ENCODE assay signal across 8 cellular contexts in the genomic region with DNA sequence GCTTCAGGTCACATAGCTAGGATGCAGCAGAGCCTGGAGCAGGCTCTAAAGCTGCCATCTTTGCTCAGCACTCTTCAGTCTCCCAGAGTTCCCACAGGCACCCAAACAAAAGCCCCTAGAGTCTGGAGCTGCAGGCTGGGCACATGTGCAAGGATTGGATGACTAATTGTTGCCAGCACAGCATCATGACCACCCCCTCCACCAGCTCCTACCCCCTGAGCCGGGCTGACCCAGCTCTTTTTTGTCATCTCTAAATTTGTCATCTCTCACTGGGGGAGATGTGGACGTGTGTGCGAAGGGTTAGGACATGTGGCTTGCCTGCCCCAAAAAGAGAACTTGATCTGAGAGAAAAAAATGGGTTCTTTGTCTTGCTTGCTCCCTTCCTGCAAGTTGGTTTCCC. TPM values are rescaled to one million over a fixed set of nuclear protein-coding genes. Genes with fewer than 3 reads are reported as not detected.
A peak's percentile ranks its signal among the peaks of the same experiment; 100 is the strongest.
DNase-seq lines count a peak whose midpoint lies in the region; ATAC-seq, FAIRE-seq and TF ChIP-seq lines count a peak whose summit lies in the region.

No MANE protein-coding gene starts in this region.

- no peak for TF ChIP-seq POLR2A in GM12878 (IDR thresholded peaks at IDR 0.05; ENCODE audit: low read depth, low read length)

- no peak overlapping the region; the same call in 1 of the 2 replicates for H2AFZ ChIP-seq in GM12878 (ENCODE audit: control insufficient read depth, low read depth, low read length)

- no peaks in the 10 kb centered on the region; the same call in 1 of the 2 replicates for H3K4me1 ChIP-seq in GM12878 (ENCODE audit: control insufficient read depth, insufficient read depth, low read length)

- no peak for TF ChIP-seq CTCF in GM12878 (IDR thresholded peaks at IDR 0.05 in 2 of 3, conservative IDR thresholded peaks at IDR 0.05 in 1 of 3; ENCODE audit: control insufficient read depth in 2 of 3, extremely low read depth in 1 of 3, insufficient read depth in 1 of 3, low read depth in 3 of 3, low read length in 3 of 3)
- TF ChIP-seq CTCF in mesothelial cell of epicardium (IDR thresholded peaks at IDR 0.05; ENCODE audit: unreplicated experiment) = no peak
- TF ChIP-seq CTCF in type B pancreatic cell (conservative IDR thresholded peaks at IDR 0.05) = no peak

- intact Hi-C loops in GM12878 (cut with micrococcal nuclease; ENCODE audit: unreplicated experiment) = no loop called here

- H3K27me3 Mint-ChIP-seq in mesothelial cell of epicardium (ENCODE audit: low read depth) (peaks cover 5% of the 10 kb centered on the region), type B pancreatic cell (peaks cover 18% of the 10 kb centered on the region)

- H3K27ac ChIP-seq in GM12878 (ENCODE audit: control insufficient read depth, insufficient read depth) = no peak overlapping the region

- H3K27ac Mint-ChIP-seq in mesothelial cell of epicardium (peak overlapping the region; percentile 98), type B pancreatic cell (peak overlapping the region; percentile 57)

- SMC1A ChIA-PET in GM12878 (lab: Charles Lee; ENCODE audit: uncharacterized antibody, unreplicated experiment) = interaction anchor here (0.6 to 1.4 kb wide), 4 partner anchors 20 to 109 kb away, joined by 3 to 4 read pairs (median 3); no protein-coding TSS in a partner anchor

- in situ Hi-C loops in GM12878 (cut with MboI) = no loop called here

- RAD21 ChIA-PET in GM12878 (lab: Charles Lee; ENCODE audit: unreplicated experiment) = interaction anchor here (0.9 to 1.3 kb wide), 2 partner anchors 22 to 31 kb away, joined by 3 to 4 read pairs; no protein-coding TSS in a partner anchor

- H3K4me3 ChIP-seq in GM12878 = no peak overlapping the region

- H3K4me3 Mint-ChIP-seq in mesothelial cell of epicardium (no peak overlapping the region), type B pancreatic cell (no peak overlapping the region)

- no peak for TF ChIP-seq RAD21 in GM12878 (IDR thresholded peaks at IDR 0.05; ENCODE audit: insufficient read depth, low read depth, low read length)

- H3K9me3 Mint-ChIP-seq in mesothelial cell of epicardium (no peaks in the 10 kb centered on the region), type B pancreatic cell (no peaks in the 10 kb centered on the region)

- H3K27me3 ChIP-seq in GM12878 (replicated peaks in 1 of 2; ENCODE audit: control insufficient read depth in 2 of 2, insufficient read depth in 2 of 2, low read length in 1 of 2) = peaks cover 0 to 1% of the 10 kb centered on the region in 2 experiments; a peak in 3 of 4 replicates

- CTCF ChIA-PET in GM12878 (lab: Yijun Ruan, JAX) = interaction anchor here (1.1 to 1.3 kb wide), 2 partner anchors 11 to 13 kb away, joined by 3 read pairs; no protein-coding TSS in a partner anchor

- no peak for TF ChIP-seq EP300 in GM12878 (IDR thresholded peaks at IDR 0.05; ENCODE audit: borderline replicate concordance in 1 of 2, control insufficient read depth in 1 of 2, low read depth in 2 of 2, low read length in 2 of 2)

- H3K36me3 Mint-ChIP-seq in mesothelial cell of epicardium = no peaks in the 10 kb centered on the region
- H3K36me3 Mint-ChIP-seq in type B pancreatic cell = no peaks in the 10 kb centered on the region

- no peaks in the 10 kb centered on the region for H3K36me3 ChIP-seq in GM12878 (ENCODE audit: control insufficient read depth in 2 of 2, insufficient read depth in 2 of 2, low read length in 1 of 2)

- peak; percentile 53 for ATAC-seq in GM12878
- ATAC-seq in HG03095 (IDR thresholded peaks at IDR 0.05; ENCODE audit: unreplicated experiment) = no peak
- ATAC-seq in GM21381 (IDR thresholded peaks at IDR 0.05; ENCODE audit: unreplicated experiment) = no peak
- no peak for ATAC-seq in GM19463 (IDR thresholded peaks at IDR 0.05; ENCODE audit: unreplicated experiment)

- H3K4me1 Mint-ChIP-seq in mesothelial cell of epicardium (peaks cover 24% of the 10 kb centered on the region), type B pancreatic cell (ENCODE audit: unreplicated experiment) (peaks cover 18% of the 10 kb centered on the region)

- no peaks in the 10 kb centered on the region for H3K79me2 ChIP-seq in GM12878 (ENCODE audit: control insufficient read depth, insufficient read depth, low read length)

- 14% methylated on average over 3 of the region's 3 CpGs for WGBS in GM12878 (ENCODE audit: insufficient coverage, insufficient replicate concordance, low lambda C conversion rate, missing lambda C conversion rate)

- FAIRE-seq in GM12878 (lab: Jason Lieb, UNC) = no peak

- H3K4me2 ChIP-seq in GM12878 (ENCODE audit: control insufficient read depth, insufficient read depth) = no peak overlapping the region

- H4K20me1 ChIP-seq in GM12878 (ENCODE audit: control insufficient read depth, insufficient read depth) = no peaks in the 10 kb centered on the region

- DNase-seq in activated T-cell treated with anti-CD3 and anti-CD28 coated beads for 48 hours (ENCODE audit: low read depth) (peak; percentile 35), activated T-cell treated with anti-CD3 and anti-CD28 coated beads for 4 hours (no peak), GM12878 (ENCODE audit: low read depth, low spot score) (no peak), mesothelial cell of epicardium (ENCODE audit: low spot score in 2 of 2, unreplicated experiment in 2 of 2) (no peak), type B pancreatic cell (ENCODE audit: extremely low spot score, unreplicated experiment) (no peak)

- BruUV-seq in GM12878 (replicated peaks; lab: Mats Ljungman, UMichigan) = no TSS peak

- POLR2A ChIA-PET in GM12878 (lab: Charles Lee) = interaction anchor here (0.6 kb wide), 1 partner anchor 278 kb away, joined by 5 read pairs; no protein-coding TSS in a partner anchor

- H3K9ac ChIP-seq in GM12878 (ENCODE audit: control insufficient read depth, insufficient read depth, low read length) = no peak overlapping the region

- H3K9me3 ChIP-seq in GM12878 (replicated peaks; ENCODE audit: control insufficient read depth, insufficient read depth, low read length) = no peaks in the 10 kb centered on the region

RNA-seq across cellular contexts. Expression of gene MMP19, which starts 4.3 kb away (rescaled TPM):
- total RNA-seq in GM12878 (2013; cell fraction: nucleolus; rRNA removed) = not detected in 2 replicates
- total RNA-seq in GM12878 (2014; rRNA removed) (not detected in 2 replicates), GM12878 (2014; rRNA removed; fragmentation: Illumina TruSeq; extraction: Trizol) (not detected in 2 replicates), GM12878 (2021) (not detected in 2 replicates), mesothelial cell of epicardium (3.1 to 3.3 TPM (median 3.3 TPM) in 3 replicates), type B pancreatic cell (ENCODE audit: low replicate concordance) (0.38 and 0.48 TPM in 2 replicates)
- not detected for polyA plus RNA-seq in GM12878 (2011; ENCODE audit: low read depth)
- polyA plus RNA-seq in GM12878 (2011; rRNA removed) (not detected in 2 replicates), GM12878 (2014; fragmentation: Illumina TruSeq; extraction: Trizol) (not detected in 2 replicates), GM12878 (2014; fragmentation: Nextera tagmentation; extraction: Ambion mirVana) (under 1 TPM; 0.03 to 0.04 TPM), GM12878 (2014; rRNA removed) (0.04 TPM in 1 of 2 replicates, not detected in the other), GM12878 (2016; fragmentation: Nextera tagmentation; extraction: Ambion mirVana) (not detected)
- 0.03 TPM in 1 of 2 replicates, not detected in the other for polyA plus RNA-seq in GM12878 (2011; cell fraction: cytosol; rRNA removed)
- polyA plus RNA-seq in GM12878 (2011; cell fraction: nucleus; rRNA removed) = 0.06 TPM in 1 of 2 replicates, not detected in the other
- 0.09 and 0.15 TPM in 2 replicates for polyA plus RNA-seq in GM12878 (2012)
- not detected in 2 replicates for polyA minus RNA-seq in GM12878 (2011; rRNA and poly(A)+ RNA removed)
- polyA minus RNA-seq in GM12878 (2011; cell fraction: cytosol; rRNA and poly(A)+ RNA removed) = not detected in 2 replicates
- not detected in 2 replicates for polyA minus RNA-seq in GM12878 (2011; cell fraction: nucleus; rRNA and poly(A)+ RNA removed)

RNA-seq across cellular contexts. Expression of gene DNAJC14, which starts 17.6 kb away (rescaled TPM):
- 37.3 and 47.3 TPM in 2 replicates for total RNA-seq in GM12878 (2013; cell fraction: nucleolus; rRNA removed)
- total RNA-seq in GM12878 (2014; rRNA removed) (36.5 and 40.4 TPM in 2 replicates), GM12878 (2014; rRNA removed; fragmentation: Illumina TruSeq; extraction: Trizol) (33.9 and 35.4 TPM in 2 replicates), GM12878 (2021) (30.9 and 31.2 TPM in 2 replicates), mesothelial cell of epicardium (37.8 to 38.5 TPM (median 38.3 TPM) in 3 replicates), type B pancreatic cell (ENCODE audit: low replicate concordance) (30.0 and 34.6 TPM in 2 replicates)
- polyA plus RNA-seq in GM12878 (2011; ENCODE audit: low read depth) = 13.8 TPM
- polyA plus RNA-seq in GM12878 (2011; rRNA removed) (19.6 and 22.1 TPM in 2 replicates), GM12878 (2014; fragmentation: Illumina TruSeq; extraction: Trizol) (32.0 and 37.3 TPM in 2 replicates), GM12878 (2014; fragmentation: Nextera tagmentation; extraction: Ambion mirVana) (1 to 10 TPM; 5.7 to 8.7 TPM), GM12878 (2014; rRNA removed) (19.0 and 21.9 TPM in 2 replicates), GM12878 (2016; fragmentation: Nextera tagmentation; extraction: Ambion mirVana) (10 to 100 TPM; 21.4 to 22.3 TPM)
- polyA plus RNA-seq in GM12878 (2011; cell fraction: cytosol; rRNA removed) = 19.6 and 31.7 TPM in 2 replicates
- 9.0 and 15.2 TPM in 2 replicates for polyA plus RNA-seq in GM12878 (2011; cell fraction: nucleus; rRNA removed)
- polyA plus RNA-seq in GM12878 (2012) = 19.0 and 21.5 TPM in 2 replicates
- 17.7 and 18.5 TPM in 2 replicates for polyA minus RNA-seq in GM12878 (2011; rRNA and poly(A)+ RNA removed)
- 11.5 and 17.0 TPM in 2 replicates for polyA minus RNA-seq in GM12878 (2011; cell fraction: cytosol; rRNA and poly(A)+ RNA removed)
- polyA minus RNA-seq in GM12878 (2011; cell fraction: nucleus; rRNA and poly(A)+ RNA removed) = 7.7 and 12.7 TPM in 2 replicates

RNA-seq across cellular contexts. Expression of gene ORMDL2, which starts 29.2 kb away (rescaled TPM):
- total RNA-seq in GM12878 (2013; cell fraction: nucleolus; rRNA removed) = 16.9 and 18.8 TPM in 2 replicates
- total RNA-seq in GM12878 (2014; rRNA removed) (26.0 and 33.5 TPM in 2 replicates), GM12878 (2014; rRNA removed; fragmentation: Illumina TruSeq; extraction: Trizol) (24.2 and 29.1 TPM in 2 replicates), GM12878 (2021) (33.7 and 37.6 TPM in 2 replicates), mesothelial cell of epicardium (24.8 to 28.3 TPM (median 26.3 TPM) in 3 replicates), type B pancreatic cell (ENCODE audit: low replicate concordance) (50.9 and 76.1 TPM in 2 replicates)
- 53.0 TPM for polyA plus RNA-seq in GM12878 (2011; ENCODE audit: low read depth)
- polyA plus RNA-seq in GM12878 (2011; rRNA removed) (13.8 and 15.0 TPM in 2 replicates), GM12878 (2014; fragmentation: Illumina TruSeq; extraction: Trizol) (34.1 and 44.2 TPM in 2 replicates), GM12878 (2014; fragmentation: Nextera tagmentation; extraction: Ambion mirVana) (100 to 1,000 TPM; 123 to 135 TPM), GM12878 (2014; rRNA removed) (24.3 and 27.5 TPM in 2 replicates), GM12878 (2016; fragmentation: Nextera tagmentation; extraction: Ambion mirVana) (10 to 100 TPM; 86.9 to 96.0 TPM)
- polyA plus RNA-seq in GM12878 (2011; cell fraction: cytosol; rRNA removed) = 17.5 and 20.8 TPM in 2 replicates
- 7.4 and 9.5 TPM in 2 replicates for polyA plus RNA-seq in GM12878 (2011; cell fraction: nucleus; rRNA removed)
- polyA plus RNA-seq in GM12878 (2012) = 31.1 and 39.4 TPM in 2 replicates
- 19.4 and 32.5 TPM in 2 replicates for polyA minus RNA-seq in GM12878 (2011; rRNA and poly(A)+ RNA removed)
- polyA minus RNA-seq in GM12878 (2011; cell fraction: cytosol; rRNA and poly(A)+ RNA removed) = 8.0 and 11.1 TPM in 2 replicates
- 13.8 and 14.9 TPM in 2 replicates for polyA minus RNA-seq in GM12878 (2011; cell fraction: nucleus; rRNA and poly(A)+ RNA removed)

RNA-seq across cellular contexts. Expression of gene SARNP, which starts 29.5 kb away (rescaled TPM):
- total RNA-seq in GM12878 (2013; cell fraction: nucleolus; rRNA removed) = 55.7 and 56.6 TPM in 2 replicates
- total RNA-seq in GM12878 (2014; rRNA removed) (79.9 and 105 TPM in 2 replicates), GM12878 (2014; rRNA removed; fragmentation: Illumina TruSeq; extraction: Trizol) (168 and 173 TPM in 2 replicates), GM12878 (2021) (77.6 and 88.0 TPM in 2 replicates), mesothelial cell of epicardium (67.9 to 73.2 TPM (median 71.5 TPM) in 3 replicates), type B pancreatic cell (ENCODE audit: low replicate concordance) (51.4 and 75.9 TPM in 2 replicates)
- polyA plus RNA-seq in GM12878 (2011; ENCODE audit: low read depth) = 67.8 TPM
- polyA plus RNA-seq in GM12878 (2011; rRNA removed) (172 and 221 TPM in 2 replicates), GM12878 (2014; fragmentation: Illumina TruSeq; extraction: Trizol) (222 and 297 TPM in 2 replicates), GM12878 (2014; fragmentation: Nextera tagmentation; extraction: Ambion mirVana) (100 to 1,000 TPM; 419 to 445 TPM), GM12878 (2014; rRNA removed) (113 and 170 TPM in 2 replicates), GM12878 (2016; fragmentation: Nextera tagmentation; extraction: Ambion mirVana) (100 to 1,000 TPM; 204 to 205 TPM)
- 82.3 and 99.2 TPM in 2 replicates for polyA plus RNA-seq in GM12878 (2011; cell fraction: cytosol; rRNA removed)
- 69.4 and 73.8 TPM in 2 replicates for polyA plus RNA-seq in GM12878 (2011; cell fraction: nucleus; rRNA removed)
- polyA plus RNA-seq in GM12878 (2012) = 94.7 and 111 TPM in 2 replicates
- 37.2 and 52.1 TPM in 2 replicates for polyA minus RNA-seq in GM12878 (2011; rRNA and poly(A)+ RNA removed)
- 12.4 and 20.5 TPM in 2 replicates for polyA minus RNA-seq in GM12878 (2011; cell fraction: cytosol; rRNA and poly(A)+ RNA removed)
- polyA minus RNA-seq in GM12878 (2011; cell fraction: nucleus; rRNA and poly(A)+ RNA removed) = 16.7 and 25.6 TPM in 2 replicates
